ENCODE assay signal across 1 cellular context in genomic region chr12:56081393-56082347, GRCh38.
A peak's percentile ranks its signal among the peaks of the same experiment; 100 is the strongest.
TF ChIP-seq lines count a peak whose summit lies in the region.

No MANE protein-coding gene starts in this region.

TF ChIP-seq in HepG2, 621 proteins besides CTCF, POLR2A, EP300 and RAD21 (continued from another document and continues in another):
- TF ChIP-seq ZNF687 (CRISPR knock-in tag; IDR thresholded peaks at IDR 0.05): peak; percentile 63
- peak; percentile 99 for TF ChIP-seq MIER3 (CRISPR knock-in tag; IDR thresholded peaks at IDR 0.05; ENCODE audit: borderline replicate concordance)
- no peak for TF ChIP-seq NFAT5 (CRISPR knock-in tag; IDR thresholded peaks at IDR 0.05)
- peak; percentile 87 for TF ChIP-seq THAP11 (CRISPR knock-in tag; IDR thresholded peaks at IDR 0.05)
- TF ChIP-seq ZNF7 (CRISPR knock-in tag; IDR thresholded peaks at IDR 0.05): peak; percentile 7; the same call in 1 of the 2 replicates
- peak; percentile 89; the same call in 1 of the 2 replicates for TF ChIP-seq ZNF225 (CRISPR knock-in tag; IDR thresholded peaks at IDR 0.05)
- no peak for TF ChIP-seq ZNF496 (CRISPR knock-in tag; IDR thresholded peaks at IDR 0.05; ENCODE audit: insufficient replicate concordance)
- peak; percentile 97 for TF ChIP-seq ZNF331 (CRISPR knock-in tag; IDR thresholded peaks at IDR 0.05)
- TF ChIP-seq MNT (IDR thresholded peaks at IDR 0.05): peak; percentile 87
- peak; percentile 36; the same call in 1 of the 2 replicates for TF ChIP-seq SMAD1 (CRISPR knock-in tag; IDR thresholded peaks at IDR 0.05; ENCODE audit: borderline replicate concordance, low read depth)
- no peak for TF ChIP-seq SUZ12 (IDR thresholded peaks at IDR 0.05; ENCODE audit: low read depth, low read length)
- TF ChIP-seq HES4 (CRISPR knock-in tag; IDR thresholded peaks at IDR 0.05; ENCODE audit: borderline replicate concordance): no peak
- TF ChIP-seq MAF1 (CRISPR knock-in tag; IDR thresholded peaks at IDR 0.05; ENCODE audit: borderline replicate concordance): no peak
- TF ChIP-seq ZNF121 (CRISPR knock-in tag; IDR thresholded peaks at IDR 0.05): peak; percentile 62; the same call in 1 of the 2 replicates
- TF ChIP-seq SNAPC4 (CRISPR knock-in tag; IDR thresholded peaks at IDR 0.05): no peak
- TF ChIP-seq CSRNP1 (CRISPR knock-in tag; IDR thresholded peaks at IDR 0.05): peak; percentile 67; the same call in 1 of the 2 replicates
- TF ChIP-seq ZBTB3 (CRISPR knock-in tag; IDR thresholded peaks at IDR 0.05; ENCODE audit: borderline replicate concordance, low read depth): peak; percentile 93; the same call in 1 of the 2 replicates
- TF ChIP-seq IRF9 (CRISPR knock-in tag; IDR thresholded peaks at IDR 0.05; ENCODE audit: borderline replicate concordance): peak; percentile 82
- peak; percentile 97 for TF ChIP-seq ERF (CRISPR knock-in tag; IDR thresholded peaks at IDR 0.05)
- TF ChIP-seq ZNF510 (CRISPR knock-in tag; IDR thresholded peaks at IDR 0.05; ENCODE audit: low read depth): peak; percentile 73; the same call in 1 of the 2 replicates
- TF ChIP-seq ZNF205 (CRISPR knock-in tag; IDR thresholded peaks at IDR 0.05): peak; percentile 98
- TF ChIP-seq HNF4A (CRISPR knock-in tag; IDR thresholded peaks at IDR 0.05): peak; percentile 100
- TF ChIP-seq GRHL1 (CRISPR knock-in tag; conservative IDR thresholded peaks at IDR 0.05): no peak
- TF ChIP-seq USF2 (IDR thresholded peaks at IDR 0.05; ENCODE audit: low read depth, low read length): peak; percentile 82
- peak; percentile 90; the same call in 1 of the 2 replicates for TF ChIP-seq USF2 (CRISPR knock-in tag; IDR thresholded peaks at IDR 0.05; ENCODE audit: borderline replicate concordance)
- peak; percentile 78 for TF ChIP-seq ZNF629 (CRISPR knock-in tag; conservative IDR thresholded peaks at IDR 0.05)
- TF ChIP-seq ZNF354B (CRISPR knock-in tag; IDR thresholded peaks at IDR 0.05): no peak
- TF ChIP-seq MTF1 (CRISPR knock-in tag; IDR thresholded peaks at IDR 0.05): no peak
- TF ChIP-seq RBM22 (optimal IDR thresholded peaks at IDR 0.05; ENCODE audit: low read length): peak; percentile 70
- peak; percentile 92 for TF ChIP-seq HDAC1 (CRISPR knock-in tag; IDR thresholded peaks at IDR 0.05)
- TF ChIP-seq ZSCAN9 (CRISPR knock-in tag; IDR thresholded peaks at IDR 0.05; ENCODE audit: borderline replicate concordance): peak; percentile 96; the same call in 1 of the 2 replicates
- TF ChIP-seq MATR3 (CRISPR knock-in tag; IDR thresholded peaks at IDR 0.05): no peak
- 0 out of 2 replicates have a peak, but pooled peaks have one; percentile 43 for TF ChIP-seq NR1H2 (CRISPR knock-in tag; IDR thresholded peaks at IDR 0.05; ENCODE audit: borderline replicate concordance, low read depth)
- TF ChIP-seq CHCHD3 (CRISPR knock-in tag; IDR thresholded peaks at IDR 0.05): no peak
- TF ChIP-seq MED13 (CRISPR knock-in tag; IDR thresholded peaks at IDR 0.05): peak; percentile 88; the same call in 1 of the 2 replicates
